Comparison of ENCODE assay signal across 23 cellular contexts in genomic region chr1:17684810-17685209, GRCh38.
A peak's percentile ranks its signal among the peaks of the same experiment; 100 is the strongest.
DNase-seq lines count a peak whose midpoint lies in the region; ATAC-seq and TF ChIP-seq lines count a peak whose summit lies in the region.
"Had no signal": no experiment of that assay in that cellular context is flagged by ENCODE, and none has a peak within 500 bp of the region (broad histone marks: within the 10 kb centered on the region; RNA-seq: fewer than 3 reads in every experiment).

No MANE protein-coding gene starts in this region.

- peaks cover 27% of the 10 kb centered on the region for H3K4me1 Mint-ChIP-seq in nephron progenitor cell
- no peaks in the 10 kb centered on the region for H3K4me1 Mint-ChIP-seq in stimulated activated naive CD8-positive, alpha-beta T cell treated with anti-CD3 and anti-CD28 coated beads, Interleukin-15, amount 100 ng/mL, for 72 hours
- H3K4me1 Mint-ChIP-seq in naive thymus-derived CD4-positive, alpha-beta T cell, result no peaks in the 10 kb centered on the region
- H3K4me1 Mint-ChIP-seq: B cell; CD4-positive, CD25-positive, alpha-beta regulatory T cell had no signal

- H3K27ac Mint-ChIP-seq in nephron progenitor cell, result peak overlapping the region; percentile 8
- H3K27ac Mint-ChIP-seq in stimulated activated naive CD8-positive, alpha-beta T cell treated with anti-CD3 and anti-CD28 coated beads, Interleukin-15, amount 100 ng/mL, for 72 hours, result peak overlapping the region in 1 of 2 donors; percentile 13
- no peak overlapping the region for H3K27ac Mint-ChIP-seq in naive thymus-derived CD4-positive, alpha-beta T cell
- H3K27ac Mint-ChIP-seq: B cell had no signal

- DNase-seq in WERI-Rb-1 (peak; percentile 51), nephron progenitor cell (no peak), omental fat pad (ENCODE audit: low spot score) (no peak), NCI-H1694 treated with DMSO at 0.1 percent for 48 hours (lab: John Stamatoyannopoulos, UW) (no peak)
- no peak for DNase-seq in stimulated activated naive CD8-positive, alpha-beta T cell treated with anti-CD3 and anti-CD28 coated beads, Interleukin-15, amount 100 ng/mL, for 72 hours
- no peak for DNase-seq in naive thymus-derived CD4-positive, alpha-beta T cell
- DNase-seq: CD4-positive, CD25-positive, alpha-beta regulatory T cell; EL; HCEC 1CT; NCI-H1417 treated with DMSO at 0.1 percent for 48 hours; NCI-H187 treated with DMSO at 0.1 percent for 48 hours; NCI-H2107; NCI-H510A treated with DMSO at 0.1 percent for 48 hours; NCI-H748 treated with DMSO at 0.1 percent for 48 hours; SHP77 treated with DMSO at 0.1 percent for 48 hours had no signal

- ATAC-seq in omental fat pad (ENCODE audit: low FRiP score), result no peak
- ATAC-seq in stimulated activated naive CD8-positive, alpha-beta T cell treated with anti-CD3 and anti-CD28 coated beads, Interleukin-15, amount 100 ng/mL, for 72 hours, result no peak
- ATAC-seq in naive thymus-derived CD4-positive, alpha-beta T cell, result no peak
- ATAC-seq: A549, GM12878 had no signal

- peaks cover 4% of the 10 kb centered on the region for H3K27me3 Mint-ChIP-seq in nephron progenitor cell (ENCODE audit: low read depth, poor library complexity)
- peaks cover 11% of the 10 kb centered on the region for H3K27me3 Mint-ChIP-seq in stimulated activated naive CD8-positive, alpha-beta T cell treated with anti-CD3 and anti-CD28 coated beads, Interleukin-15, amount 100 ng/mL, for 72 hours
- H3K27me3 Mint-ChIP-seq in naive thymus-derived CD4-positive, alpha-beta T cell, result peaks cover 0 to 30% (median 12%) of the 10 kb centered on the region in 5 donors
- H3K27me3 Mint-ChIP-seq: CD4-positive, CD25-positive, alpha-beta regulatory T cell had no signal

- H3K9me3 ChIP-seq in BLaER1 treated with 17β-estradiol and CSF1 and Interleukin-3, amounts not matched to agents 10 nM and 100 nM (replicated peaks in 1 of 11), result peaks cover 0 to 15% (median 0%) of the 10 kb centered on the region in 11 experiments; a peak in 6 of 22 replicates
- H3K9me3 ChIP-seq in WERI-Rb-1 (ENCODE audit: severe bottlenecking) (no peaks in the 10 kb centered on the region), ectodermal cell (ENCODE audit: control insufficient read depth, low read length) (no peaks in the 10 kb centered on the region)
- no peaks in the 10 kb centered on the region for H3K9me3 ChIP-seq in naive thymus-derived CD4-positive, alpha-beta T cell (ENCODE audit: control insufficient read depth in 2 of 3, low read length in 3 of 3)
- H3K9me3 ChIP-seq: A549 had no signal

- H3K9me3 Mint-ChIP-seq in nephron progenitor cell, result no peaks in the 10 kb centered on the region
- H3K9me3 Mint-ChIP-seq in stimulated activated naive CD8-positive, alpha-beta T cell treated with anti-CD3 and anti-CD28 coated beads, Interleukin-15, amount 100 ng/mL, for 72 hours, result no peaks in the 10 kb centered on the region
- peaks cover 0 to 2% (median 0%) of the 10 kb centered on the region in 11 donors for H3K9me3 Mint-ChIP-seq in naive thymus-derived CD4-positive, alpha-beta T cell
- H3K9me3 Mint-ChIP-seq: CD4-positive, CD25-positive, alpha-beta regulatory T cell had no signal

- H3K36me3 ChIP-seq in BLaER1 treated with 17β-estradiol and CSF1 and Interleukin-3, amounts not matched to agents 10 nM and 100 nM, result peaks cover 0 to 96% (median 41%) of the 10 kb centered on the region in 11 experiments; a peak in 19 of 22 replicates
- H3K36me3 ChIP-seq in WERI-Rb-1 (peaks cover 7% of the 10 kb centered on the region), ectodermal cell (ENCODE audit: control insufficient read depth, insufficient read depth, low read length) (no peaks in the 10 kb centered on the region)
- no peaks in the 10 kb centered on the region for H3K36me3 ChIP-seq in naive thymus-derived CD4-positive, alpha-beta T cell (ENCODE audit: control insufficient read depth in 2 of 3, insufficient read depth in 3 of 3, low read length in 3 of 3)

- TF ChIP-seq CTCF in WERI-Rb-1 (IDR thresholded peaks at IDR 0.05; ENCODE audit: low read depth, low read length) (no peak), nephron progenitor cell (IDR thresholded peaks at IDR 0.05) (no peak), omental fat pad (IDR thresholded peaks at IDR 0.05) (no peak)

- no peaks in the 10 kb centered on the region for H3K27me3 ChIP-seq in BLaER1 treated with 17β-estradiol and CSF1 and Interleukin-3, amounts not matched to agents 10 nM and 100 nM
- H3K27me3 ChIP-seq in WERI-Rb-1 (ENCODE audit: insufficient read depth, low read depth, severe bottlenecking) (no peaks in the 10 kb centered on the region), ectodermal cell (ENCODE audit: control insufficient read depth, insufficient read depth, low read length, poor library complexity, severe bottlenecking) (no peaks in the 10 kb centered on the region)
- no peaks in the 10 kb centered on the region for H3K27me3 ChIP-seq in naive thymus-derived CD4-positive, alpha-beta T cell (ENCODE audit: control insufficient read depth in 2 of 2, insufficient read depth in 2 of 2, low read length in 2 of 2)

- peaks cover 0 to 98% (median 85%) of the 10 kb centered on the region in 11 experiments; a peak in 18 of 22 replicates for H4K20me1 ChIP-seq in BLaER1 treated with 17β-estradiol and CSF1 and Interleukin-3, amounts not matched to agents 10 nM and 100 nM

- WGBS in ectodermal cell, 2 experiments, result 18 to 22% methylated on average over 8 of the region's 8 CpGs

- POLR2A ChIA-PET in naive thymus-derived CD4-positive, alpha-beta T cell (lab: Charles Lee), result no interaction called here

- intact Hi-C loops in naive thymus-derived CD4-positive, alpha-beta T cell (cut with micrococcal nuclease), result no loop called here

- CTCF ChIA-PET in naive thymus-derived CD4-positive, alpha-beta T cell (lab: Charles Lee), result no interaction called here

- peaks cover 27% of the 10 kb centered on the region for H3K36me3 Mint-ChIP-seq in nephron progenitor cell (ENCODE audit: low read depth)
- H3K36me3 Mint-ChIP-seq in naive thymus-derived CD4-positive, alpha-beta T cell, result no peaks in the 10 kb centered on the region
- H3K36me3 Mint-ChIP-seq: CD4-positive, CD25-positive, alpha-beta regulatory T cell; IgD-negative memory B cell had no signal

- no peak overlapping the region for H3K4me3 ChIP-seq in BLaER1 treated with 17β-estradiol and CSF1 and Interleukin-3, amounts not matched to agents 10 nM and 100 nM
- no peak overlapping the region for H3K4me3 ChIP-seq in WERI-Rb-1 (ENCODE audit: low read depth, low read length)
- H3K4me3 ChIP-seq in ectodermal cell (ENCODE audit: insufficient read depth, low read depth, low read length), result no peak overlapping the region
- H3K4me3 ChIP-seq in naive thymus-derived CD4-positive, alpha-beta T cell (ENCODE audit: low read length), result no peak overlapping the region
- H3K4me3 ChIP-seq: A549, GM12878, SK-N-MC had no signal

- peak overlapping the region in 3 of 11 experiments; percentile 5 to 23 (median 22); a peak in 1 of 22 replicates for H3K27ac ChIP-seq in BLaER1 treated with 17β-estradiol and CSF1 and Interleukin-3, amounts not matched to agents 10 nM and 100 nM
- H3K27ac ChIP-seq in WERI-Rb-1 (no peak overlapping the region), ectodermal cell (ENCODE audit: insufficient read depth, low read depth, low read length, poor library complexity, severe bottlenecking) (peak overlapping the region; percentile 44)
- H3K27ac ChIP-seq in naive thymus-derived CD4-positive, alpha-beta T cell (ENCODE audit: low read depth, low read length), result no peak overlapping the region
- H3K27ac ChIP-seq: A549, RWPE1, SK-N-MC had no signal

- H3K4me2 ChIP-seq in BLaER1 treated with 17β-estradiol and CSF1 and Interleukin-3, amounts not matched to agents 10 nM and 100 nM, result peak overlapping the region in 8 of 11 experiments; percentile 31 to 80 (median 59); a peak in 15 of 22 replicates
- H3K4me2 ChIP-seq: A549 had no signal

- peaks cover 27 to 77% (median 63%) of the 10 kb centered on the region in 10 experiments for H3K4me1 ChIP-seq in BLaER1 treated with 17β-estradiol and CSF1 and Interleukin-3, amounts not matched to agents 10 nM and 100 nM
- H3K4me1 ChIP-seq in ectodermal cell (ENCODE audit: control insufficient read depth, insufficient read depth, low read length), result peaks cover 28% of the 10 kb centered on the region
- H3K4me1 ChIP-seq in naive thymus-derived CD4-positive, alpha-beta T cell (ENCODE audit: control insufficient read depth in 2 of 2, insufficient read depth in 2 of 2, low read length in 2 of 2), result no peaks in the 10 kb centered on the region
- H3K4me1 ChIP-seq: A549 had no signal

- H3K4me3 Mint-ChIP-seq in nephron progenitor cell, result no peak overlapping the region
- H3K4me3 Mint-ChIP-seq in stimulated activated naive CD8-positive, alpha-beta T cell treated with anti-CD3 and anti-CD28 coated beads, Interleukin-15, amount 100 ng/mL, for 72 hours, result no peak overlapping the region
- H3K4me3 Mint-ChIP-seq in naive thymus-derived CD4-positive, alpha-beta T cell, result no peak overlapping the region
- H3K4me3 Mint-ChIP-seq: B cell; CD4-positive, CD25-positive, alpha-beta regulatory T cell; IgD-negative memory B cell had no signal

- peak overlapping the region in 5 of 11 experiments; percentile 6 to 44 (median 8); a peak in 6 of 22 replicates for H3K9ac ChIP-seq in BLaER1 treated with 17β-estradiol and CSF1 and Interleukin-3, amounts not matched to agents 10 nM and 100 nM
